In the genomic region with DNA sequence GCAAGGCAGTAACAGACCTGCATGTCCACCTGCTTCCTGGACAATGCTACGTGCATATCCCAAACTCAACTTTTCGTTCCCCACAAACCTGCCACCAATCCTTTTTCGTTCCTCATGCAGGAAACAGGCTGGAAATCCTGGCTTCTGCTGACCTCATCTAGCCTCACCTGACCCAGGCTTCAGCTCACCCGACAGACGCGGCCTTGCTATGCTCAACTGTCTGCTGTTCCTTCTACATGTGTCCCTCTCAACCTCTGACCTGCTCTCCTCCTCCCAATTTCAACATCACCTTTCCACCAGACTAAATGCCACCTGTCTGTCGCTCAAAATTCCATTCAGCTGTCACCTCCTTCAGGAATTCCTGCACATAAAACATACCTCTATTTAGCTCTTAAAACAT, we compare ENCODE assay signal across 15 cellular contexts. TPM values are rescaled to one million over a fixed set of nuclear protein-coding genes. Genes with fewer than 3 reads are reported as not detected.
DNase-seq lines count a peak whose midpoint lies in the region; ATAC-seq and TF ChIP-seq lines count a peak whose summit lies in the region.
"Had no signal": no experiment of that assay in that cellular context is flagged by ENCODE, and none has a peak within 500 bp of the region (broad histone marks: within the 10 kb centered on the region; RNA-seq: fewer than 3 reads in every experiment).

No MANE protein-coding gene starts in this region.

- intact Hi-C loops in left cardiac atrium (cut with DNase I) = no loop called here

- H3K4me3 ChIP-seq in epithelial cell of esophagus (ENCODE audit: low read length) = no peak overlapping the region
- H3K4me3 ChIP-seq: gastroesophageal sphincter had no signal

- H3K4me3 Mint-ChIP-seq in activated naive CD4-positive, alpha-beta T cell treated with anti-CD3 and anti-CD28 coated beads, Interleukin-2, amount 50 U/mL, for 24 hours = peak overlapping the region; percentile 42
- peak overlapping the region; percentile 39 for H3K4me3 Mint-ChIP-seq in T-helper 17 cell
- no peak overlapping the region for H3K4me3 Mint-ChIP-seq in stimulated activated memory B cell treated with anti-CD40 and anti-IgM and Interleukin-4, amounts not matched to agents 10 μg/mL and 1 μg/mL and 100 μg/mL, for 72 hours
- H3K4me3 Mint-ChIP-seq: mesothelial cell of epicardium had no signal

- TF ChIP-seq CTCF in epithelial cell of esophagus (IDR thresholded peaks at IDR 0.05; ENCODE audit: insufficient read depth, low read depth, low read length, missing control alignments) = no peak

- H3K27ac Mint-ChIP-seq in activated naive CD4-positive, alpha-beta T cell treated with anti-CD3 and anti-CD28 coated beads, Interleukin-2, amount 50 U/mL, for 24 hours = peak overlapping the region; percentile 93
- H3K27ac Mint-ChIP-seq in T-helper 17 cell = peak overlapping the region; percentile 92
- peak overlapping the region; percentile 81 for H3K27ac Mint-ChIP-seq in stimulated activated memory B cell treated with anti-CD40 and anti-IgM and Interleukin-4, amounts not matched to agents 10 μg/mL and 1 μg/mL and 100 μg/mL, for 72 hours
- H3K27ac Mint-ChIP-seq: mesothelial cell of epicardium had no signal

- ATAC-seq in T-helper 17 cell (no peak), GM18870 (IDR thresholded peaks at IDR 0.05; ENCODE audit: unreplicated experiment) (no peak), left cardiac atrium (no peak)
- ATAC-seq in stimulated activated memory B cell treated with anti-CD40 and anti-IgM and Interleukin-4, amounts not matched to agents 10 μg/mL and 1 μg/mL and 100 μg/mL, for 72 hours = no peak
- ATAC-seq: gastroesophageal sphincter had no signal

- DNase-seq in activated naive CD4-positive, alpha-beta T cell treated with anti-CD3 and anti-CD28 coated beads, Interleukin-2, amount 50 U/mL, for 16 hours = no peak
- no peak for DNase-seq in T-helper 17 cell
- peak; percentile 36 for DNase-seq in epithelial cell of esophagus (ENCODE audit: low read depth)
- no peak for DNase-seq in activated gamma-delta T cell treated with Interleukin-2 at 50 U/mL for 16 hours
- DNase-seq in left cardiac atrium = no peak
- DNase-seq: activated gamma-delta T cell, DMS79 treated with DMSO at 0.1 percent for 48 hours, HCEC 1CT, NCI-H1436 treated with DMSO at 0.1 percent for 48 hours, NCI-H510A had no signal

- peaks cover 22% of the 10 kb centered on the region for H3K36me3 Mint-ChIP-seq in activated naive CD4-positive, alpha-beta T cell treated with anti-CD3 and anti-CD28 coated beads, Interleukin-2, amount 50 U/mL, for 24 hours
- peaks cover 8% of the 10 kb centered on the region for H3K36me3 Mint-ChIP-seq in T-helper 17 cell (ENCODE audit: low read depth)
- H3K36me3 Mint-ChIP-seq in stimulated activated memory B cell treated with anti-CD40 and anti-IgM and Interleukin-4, amounts not matched to agents 10 μg/mL and 1 μg/mL and 100 μg/mL, for 72 hours = peaks cover 55% of the 10 kb centered on the region

- H3K27me3 Mint-ChIP-seq in activated naive CD4-positive, alpha-beta T cell treated with anti-CD3 and anti-CD28 coated beads, Interleukin-2, amount 50 U/mL, for 24 hours = no peaks in the 10 kb centered on the region
- no peaks in the 10 kb centered on the region for H3K27me3 Mint-ChIP-seq in T-helper 17 cell
- no peaks in the 10 kb centered on the region for H3K27me3 Mint-ChIP-seq in stimulated activated memory B cell treated with anti-CD40 and anti-IgM and Interleukin-4, amounts not matched to agents 10 μg/mL and 1 μg/mL and 100 μg/mL, for 72 hours

- H3K9me3 Mint-ChIP-seq in activated naive CD4-positive, alpha-beta T cell treated with anti-CD3 and anti-CD28 coated beads, Interleukin-2, amount 50 U/mL, for 24 hours = no peaks in the 10 kb centered on the region
- H3K9me3 Mint-ChIP-seq in stimulated activated memory B cell treated with anti-CD40 and anti-IgM and Interleukin-4, amounts not matched to agents 10 μg/mL and 1 μg/mL and 100 μg/mL, for 72 hours = no peaks in the 10 kb centered on the region
- H3K9me3 Mint-ChIP-seq: mesothelial cell of epicardium had no signal

- peaks cover 82% of the 10 kb centered on the region for H3K4me1 Mint-ChIP-seq in activated naive CD4-positive, alpha-beta T cell treated with anti-CD3 and anti-CD28 coated beads, Interleukin-2, amount 50 U/mL, for 24 hours
- H3K4me1 Mint-ChIP-seq in T-helper 17 cell = peaks cover 45% of the 10 kb centered on the region
- H3K4me1 Mint-ChIP-seq in stimulated activated memory B cell treated with anti-CD40 and anti-IgM and Interleukin-4, amounts not matched to agents 10 μg/mL and 1 μg/mL and 100 μg/mL, for 72 hours = peaks cover 60% of the 10 kb centered on the region
- H3K4me1 Mint-ChIP-seq: mesothelial cell of epicardium had no signal

- H3K9me3 ChIP-seq in T-helper 17 cell (ENCODE audit: control insufficient read depth, low read length, poor library complexity, severe bottlenecking) = no peaks in the 10 kb centered on the region
- H3K9me3 ChIP-seq: gastroesophageal sphincter had no signal

RNA-seq across cellular contexts. Expression of a gene that starts 44.5 kb away (rescaled TPM):
- 100 to 1,000 TPM; 308 to 310 TPM for total RNA-seq in T-helper 17 cell
- total RNA-seq in left cardiac atrium = 10 to 100 TPM; 34.6 to 46.4 TPM

Comparison
In these comparisons a context has a peak if more than half of its experiments do, and no peak if none do; other contexts are left out.
1. RNA of a gene that starts 44.5 kb away (total RNA-seq): 308 to 310 TPM in T-helper 17 cell; 34.6 to 46.4 TPM in left cardiac atrium; every median in the first group is over 4 times any median in the second.
2. Peak in every context shown above with its lines, with median percentiles within 50 percentile points of each other: H3K27ac Mint-ChIP-seq.